In the genomic region with DNA sequence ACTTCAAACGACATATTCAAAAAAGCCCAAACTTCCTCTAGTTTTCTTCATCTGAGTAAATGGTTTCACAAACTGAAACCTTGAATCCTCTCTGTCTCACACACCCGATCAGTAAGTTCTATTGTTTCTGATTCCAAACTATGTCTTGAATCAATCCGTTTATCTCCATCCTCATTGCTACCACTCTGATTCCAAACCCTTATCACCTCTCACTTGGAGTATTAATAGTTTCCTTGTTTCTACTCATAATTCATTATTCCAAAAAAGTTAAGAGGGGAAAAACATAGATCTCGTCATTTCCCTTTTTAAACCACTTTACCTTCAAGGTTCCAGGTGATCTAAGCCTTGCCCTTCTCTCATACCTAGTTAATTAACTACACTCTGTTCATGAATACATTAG, we compare ENCODE assay signal across 12 cellular contexts. TPM values are rescaled to one million over a fixed set of nuclear protein-coding genes. Genes with fewer than 3 reads are reported as not detected.
DNase-seq lines count a peak whose midpoint lies in the region; TF ChIP-seq lines count a peak whose summit lies in the region.
"Had no signal": no experiment of that assay in that cellular context is flagged by ENCODE, and none has a peak within 500 bp of the region (broad histone marks: within the 10 kb centered on the region; RNA-seq: fewer than 3 reads in every experiment).

No MANE protein-coding gene starts in this region.

- H3F3A ChIP-seq in DOHH2 (ENCODE audit: control insufficient read depth, insufficient read depth) (no peaks in the 10 kb centered on the region), neural cell (ENCODE audit: insufficient read depth, low read length, poor library complexity, severe bottlenecking) (no peaks in the 10 kb centered on the region)

- WGBS in HUES64: 91% methylated on average over 4 of the region's 4 CpGs
- 71 to 73% methylated on average over 4 of the region's 4 CpGs for WGBS in esophagus squamous epithelium, 2 donors

- H2AFZ ChIP-seq in neural cell (ENCODE audit: low read depth, low read length): no peak overlapping the region

- no peak for DNase-seq in esophagus squamous epithelium (lab: John Stamatoyannopoulos, UW)
- DNase-seq in globus pallidus (ENCODE audit: low spot score): no peak
- DNase-seq in NCI-H1436 treated with DMSO at 0.1 percent for 48 hours (lab: John Stamatoyannopoulos, UW): no peak
- DNase-seq: DMS153; effector CD8-positive, alpha-beta T cell; head of caudate nucleus had no signal

- H3K27me3 Mint-ChIP-seq in activated naive CD8-positive, alpha-beta T cell: no peaks in the 10 kb centered on the region

- no peak for TF ChIP-seq RAD21 in neural cell (conservative IDR thresholded peaks at IDR 0.05)

- H3K4me2 ChIP-seq in DOHH2 (ENCODE audit: low read length) (peak overlapping the region; percentile 96), neural cell (ENCODE audit: low read length) (no peak overlapping the region)

- H3K4me3 ChIP-seq in DOHH2 (ENCODE audit: low read length) (peak overlapping the region; percentile 95), HUES64 (ENCODE audit: low read length) (peak overlapping the region; percentile 97), neural cell (ENCODE audit: low read length) (peak overlapping the region; percentile 82), esophagus squamous epithelium (no peak overlapping the region)
- H3K4me3 ChIP-seq: lung, vagina had no signal

- no peak for TF ChIP-seq POLR2A in esophagus squamous epithelium (IDR thresholded peaks at IDR 0.05)

- H3K4me1 ChIP-seq in DOHH2 (ENCODE audit: control insufficient read depth, low read length): peaks cover 52% of the 10 kb centered on the region
- peaks cover 18% of the 10 kb centered on the region; the same call in 1 of the 2 replicates for H3K4me1 ChIP-seq in HUES64 (ENCODE audit: insufficient read depth, low read length)
- H3K4me1 ChIP-seq in esophagus squamous epithelium: peaks cover 11 to 31% (median 11%) of the 10 kb centered on the region in 3 donors

- no peak overlapping the region for H3K9ac ChIP-seq in HUES64 (ENCODE audit: low read depth, low read length)
- H3K9ac ChIP-seq in neural cell (ENCODE audit: low read length): no peak overlapping the region

- H4K20me1 ChIP-seq in DOHH2 (ENCODE audit: control insufficient read depth, insufficient read depth, low read depth, low read length) (no peaks in the 10 kb centered on the region), neural cell (ENCODE audit: insufficient read depth) (no peaks in the 10 kb centered on the region)

- peaks cover 6% of the 10 kb centered on the region for H3K36me3 Mint-ChIP-seq in activated naive CD8-positive, alpha-beta T cell

- no peak for TF ChIP-seq EP300 in neural cell (conservative IDR thresholded peaks at IDR 0.05; ENCODE audit: poor library complexity, severe bottlenecking)

- H3K4me3 Mint-ChIP-seq in activated naive CD8-positive, alpha-beta T cell: peak overlapping the region; percentile 98

- no peaks in the 10 kb centered on the region for H3K9me3 Mint-ChIP-seq in activated naive CD8-positive, alpha-beta T cell (ENCODE audit: low read depth)

- no peak overlapping the region for H3K27ac ChIP-seq in DOHH2 (ENCODE audit: low read depth, low read length)
- H3K27ac ChIP-seq in HUES64 (ENCODE audit: low read depth, low read length): no peak overlapping the region
- H3K27ac ChIP-seq in neural cell (ENCODE audit: low read length): no peak overlapping the region
- no peak overlapping the region for H3K27ac ChIP-seq in esophagus squamous epithelium
- H3K27ac ChIP-seq: vagina had no signal

- intact Hi-C loops in esophagus squamous epithelium (cut with DNase I): no loop called here

- no peaks in the 10 kb centered on the region for H3K27me3 ChIP-seq in DOHH2 (ENCODE audit: control insufficient read depth, low read length)
- H3K27me3 ChIP-seq in HUES64 (ENCODE audit: insufficient read depth, low read length): no peaks in the 10 kb centered on the region
- no peaks in the 10 kb centered on the region for H3K27me3 ChIP-seq in neural cell (ENCODE audit: insufficient read depth, low read depth, low read length)
- H3K27me3 ChIP-seq in esophagus squamous epithelium: no peaks in the 10 kb centered on the region
- H3K27me3 ChIP-seq: vagina had no signal

- H3K9me3 ChIP-seq in DOHH2 (ENCODE audit: control insufficient read depth, insufficient read depth, low read length) (no peaks in the 10 kb centered on the region), HUES64 (ENCODE audit: insufficient read depth, low read depth, low read length) (no peaks in the 10 kb centered on the region), neural cell (ENCODE audit: low read length) (no peaks in the 10 kb centered on the region), esophagus squamous epithelium (no peaks in the 10 kb centered on the region)
- H3K9me3 ChIP-seq: vagina had no signal

- H3K9me2 ChIP-seq in DOHH2 (replicated peaks; ENCODE audit: control insufficient read depth, low read length): no peaks in the 10 kb centered on the region
- H3K9me2 ChIP-seq in neural cell (ENCODE audit: insufficient read depth, low read length): no peaks in the 10 kb centered on the region

- peak overlapping the region; percentile 43 for H3K27ac Mint-ChIP-seq in activated naive CD8-positive, alpha-beta T cell

- peaks cover 88% of the 10 kb centered on the region for H3K79me2 ChIP-seq in DOHH2 (ENCODE audit: control insufficient read depth, low read length)
- peaks cover 12% of the 10 kb centered on the region for H3K79me2 ChIP-seq in neural cell (replicated peaks; ENCODE audit: insufficient read depth, low read length)

- no peak for TF ChIP-seq CTCF in DOHH2 (IDR thresholded peaks at IDR 0.05; ENCODE audit: low read depth, low read length, poor library complexity, severe bottlenecking)
- no peak for TF ChIP-seq CTCF in neural cell (IDR thresholded peaks at IDR 0.05; ENCODE audit: poor library complexity, severe bottlenecking)
- TF ChIP-seq CTCF in esophagus squamous epithelium (IDR thresholded peaks at IDR 0.05): no peak

- H3K36me3 ChIP-seq in DOHH2 (ENCODE audit: control insufficient read depth, low read length) (peaks cover 73% of the 10 kb centered on the region), HUES64 (ENCODE audit: insufficient read depth, low read length) (peaks cover 33% of the 10 kb centered on the region), neural cell (ENCODE audit: insufficient read depth, low read length) (no peaks in the 10 kb centered on the region), esophagus squamous epithelium (peaks cover 0 to 9% (median 0%) of the 10 kb centered on the region in 3 donors)
- H3K36me3 ChIP-seq: vagina had no signal

- peaks cover 42% of the 10 kb centered on the region for H3K4me1 Mint-ChIP-seq in activated naive CD8-positive, alpha-beta T cell (ENCODE audit: low read depth)

TF ChIP-seq in neural cell, 6 proteins besides CTCF, POLR2A, EP300 and RAD21:
- TF ChIP-seq SMC3 (conservative IDR thresholded peaks at IDR 0.05; ENCODE audit: poor library complexity): no peak
- TF ChIP-seq TAF1 (IDR thresholded peaks at IDR 0.05; ENCODE audit: low read depth): no peak
- TF ChIP-seq, protein P1, sequence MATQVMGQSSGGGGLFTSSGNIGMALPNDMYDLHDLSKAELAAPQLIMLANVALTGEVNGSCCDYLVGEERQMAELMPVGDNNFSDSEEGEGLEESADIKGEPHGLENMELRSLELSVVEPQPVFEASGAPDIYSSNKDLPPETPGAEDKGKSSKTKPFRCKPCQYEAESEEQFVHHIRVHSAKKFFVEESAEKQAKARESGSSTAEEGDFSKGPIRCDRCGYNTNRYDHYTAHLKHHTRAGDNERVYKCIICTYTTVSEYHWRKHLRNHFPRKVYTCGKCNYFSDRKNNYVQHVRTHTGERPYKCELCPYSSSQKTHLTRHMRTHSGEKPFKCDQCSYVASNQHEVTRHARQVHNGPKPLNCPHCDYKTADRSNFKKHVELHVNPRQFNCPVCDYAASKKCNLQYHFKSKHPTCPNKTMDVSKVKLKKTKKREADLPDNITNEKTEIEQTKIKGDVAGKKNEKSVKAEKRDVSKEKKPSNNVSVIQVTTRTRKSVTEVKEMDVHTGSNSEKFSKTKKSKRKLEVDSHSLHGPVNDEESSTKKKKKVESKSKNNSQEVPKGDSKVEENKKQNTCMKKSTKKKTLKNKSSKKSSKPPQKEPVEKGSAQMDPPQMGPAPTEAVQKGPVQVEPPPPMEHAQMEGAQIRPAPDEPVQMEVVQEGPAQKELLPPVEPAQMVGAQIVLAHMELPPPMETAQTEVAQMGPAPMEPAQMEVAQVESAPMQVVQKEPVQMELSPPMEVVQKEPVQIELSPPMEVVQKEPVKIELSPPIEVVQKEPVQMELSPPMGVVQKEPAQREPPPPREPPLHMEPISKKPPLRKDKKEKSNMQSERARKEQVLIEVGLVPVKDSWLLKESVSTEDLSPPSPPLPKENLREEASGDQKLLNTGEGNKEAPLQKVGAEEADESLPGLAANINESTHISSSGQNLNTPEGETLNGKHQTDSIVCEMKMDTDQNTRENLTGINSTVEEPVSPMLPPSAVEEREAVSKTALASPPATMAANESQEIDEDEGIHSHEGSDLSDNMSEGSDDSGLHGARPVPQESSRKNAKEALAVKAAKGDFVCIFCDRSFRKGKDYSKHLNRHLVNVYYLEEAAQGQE (IDR thresholded peaks at IDR 0.05; ENCODE audit: borderline replicate concordance): no peak
- no peak for TF ChIP-seq EZH2 (IDR thresholded peaks at IDR 0.05; ENCODE audit: borderline replicate concordance, insufficient read depth, low read length, poor library complexity, severe bottlenecking)
- TF ChIP-seq MXI1 (conservative IDR thresholded peaks at IDR 0.05; ENCODE audit: poor library complexity, severe bottlenecking): no peak
- no peak for TF ChIP-seq POLR2AphosphoS5 (IDR thresholded peaks at IDR 0.05)

RNA-seq across cellular contexts. Expression of a gene that starts 1.7 kb away (rescaled TPM):
- 9.9 TPM for polyA plus RNA-seq in HUES64 (2013, experiment 1 of 2)
- 11.5 TPM for polyA plus RNA-seq in HUES64 (2013, experiment 2 of 2)
- 7.0 and 8.5 TPM in 2 replicates for polyA plus RNA-seq in neural cell
- 7.8 and 8.6 TPM in 2 replicates for polyA minus RNA-seq in neural cell
- 10 to 100 TPM in 1 of 4 donors, 1 to 10 TPM in 3; 4.3 to 12.1 (median 6.4) TPM for total RNA-seq in esophagus squamous epithelium

Comparison
In these comparisons a context has a peak if more than half of its experiments do, and no peak if none do; other contexts are left out.
1. H3K4me3 ChIP-seq: peak in DOHH2 (single experiment), HUES64 (single experiment) and neural cell (single experiment); none in esophagus squamous epithelium (0 of 4).